In the genomic region with DNA sequence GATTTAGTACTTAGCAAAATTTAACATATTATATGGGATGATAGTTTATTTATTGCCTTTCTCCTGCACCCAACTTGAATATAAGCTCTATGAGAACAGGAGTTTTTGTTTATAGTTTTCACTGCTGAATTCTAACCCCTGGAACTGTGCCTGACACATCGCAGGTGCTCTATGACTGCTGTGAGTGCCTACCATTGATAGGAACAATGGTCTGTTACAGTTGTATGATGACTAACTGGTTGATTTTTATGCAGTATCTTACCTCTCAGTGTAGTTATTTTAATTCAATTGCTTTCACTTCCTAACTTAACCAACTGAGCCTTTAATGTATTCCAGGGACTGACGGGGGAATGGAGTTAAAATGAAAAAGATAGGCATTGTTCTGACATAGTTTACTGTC, we compare ENCODE assay signal across 27 cellular contexts.
"Had no signal": no experiment of that assay in that cellular context is flagged by ENCODE, and none has a peak within 500 bp of the region (broad histone marks: within the 10 kb centered on the region; RNA-seq: fewer than 3 reads in every experiment).

No MANE protein-coding gene starts in this region.

- DNase-seq: occipital lobe; ovary; posterior cingulate gyrus; psoas muscle; right cardiac atrium; right lobe of liver; sigmoid colon; small intestine; stimulated activated CD4-positive, alpha-beta T cell treated with anti-CD3 and anti-CD28 coated beads, Interleukin-15, amount 100 ng/mL, for 24 hours; stimulated activated CD4-positive, alpha-beta T cell treated with anti-CD3 and anti-CD28 coated beads, Interleukin-2, amount 100 ng/mL, for 24 hours; stimulated activated CD4-positive, alpha-beta T cell treated with anti-CD3 and anti-CD28 coated beads, Interleukin-2, amount 100 ng/mL, for 48 hours; stimulated activated CD4-positive, alpha-beta T cell treated with anti-CD3 and anti-CD28 coated beads, Interleukin-4, amount 100 ng/mL, for 24 hours; stimulated activated naive B cell treated with anti-CD40 and anti-IgM and Interleukin-4, amounts not matched to agents 10 μg/mL and 1 μg/mL and 100 μg/mL, for 72 hours; stimulated activated naive CD4-positive, alpha-beta T cell treated with Interleukin-2 at 50 U/mL for 16 hours; stomach; thyroid gland; trophoblast cell; upper lobe of left lung had no signal

- H3K9ac ChIP-seq: neural progenitor cell, parathyroid adenoma had no signal

- H3K9me3 Mint-ChIP-seq: nephron; neural progenitor cell; stimulated activated naive B cell treated with anti-CD40 and anti-IgM and Interleukin-4, amounts not matched to agents 10 μg/mL and 1 μg/mL and 100 μg/mL, for 72 hours; stimulated activated naive CD8-positive, alpha-beta T cell treated with anti-CD3 and anti-CD28 coated beads, Interleukin-15, Interleukin-2, amounts not matched to agents 100 ng/mL and 50 ng/mL, for 24 hours had no signal

- H3K79me2 ChIP-seq: parathyroid adenoma had no signal

- H3K4me2 ChIP-seq: neural progenitor cell had no signal

- H3K27me3 Mint-ChIP-seq: progenitor cell of endocrine pancreas; stimulated activated naive B cell treated with anti-CD40 and anti-IgM and Interleukin-4, amounts not matched to agents 10 μg/mL and 1 μg/mL and 100 μg/mL, for 72 hours; stimulated activated naive CD8-positive, alpha-beta T cell treated with anti-CD3 and anti-CD28 coated beads, Interleukin-15, Interleukin-2, amounts not matched to agents 100 ng/mL and 50 ng/mL, for 24 hours had no signal

- H3K9me3 ChIP-seq: ovary, psoas muscle, right lobe of liver, sigmoid colon, stomach, thoracic aorta, thyroid gland, tibial nerve, upper lobe of left lung, vagina had no signal

- H3K36me3 ChIP-seq: neural progenitor cell, ovary, right lobe of liver, sigmoid colon, stomach, thoracic aorta, thyroid gland, tibial nerve, upper lobe of left lung, vagina had no signal

- H3K27ac Mint-ChIP-seq: neural progenitor cell; progenitor cell of endocrine pancreas; stimulated activated effector memory CD8-positive, alpha-beta T cell treated with anti-CD3 and anti-CD28 coated beads, Interleukin-12 subunit alpha, Interleukin-12 subunit beta, amount 100 ng/mL, for 72 hours; stimulated activated naive B cell treated with anti-CD40 and anti-IgM and Interleukin-4, amounts not matched to agents 10 μg/mL and 1 μg/mL and 100 μg/mL, for 72 hours; stimulated activated naive CD8-positive, alpha-beta T cell treated with anti-CD3 and anti-CD28 coated beads, Interleukin-15, Interleukin-2, amounts not matched to agents 100 ng/mL and 50 ng/mL, for 24 hours had no signal

- H3K36me3 Mint-ChIP-seq: stimulated activated effector memory CD8-positive, alpha-beta T cell treated with anti-CD3 and anti-CD28 coated beads, Interleukin-12 subunit alpha, Interleukin-12 subunit beta, amount 100 ng/mL, for 72 hours had no signal

- H3K4me1 Mint-ChIP-seq: neural progenitor cell; stimulated activated effector memory CD8-positive, alpha-beta T cell treated with anti-CD3 and anti-CD28 coated beads, Interleukin-12 subunit alpha, Interleukin-12 subunit beta, amount 100 ng/mL, for 72 hours had no signal

- H2AFZ ChIP-seq: neural progenitor cell, parathyroid adenoma had no signal

- H3K4me3 ChIP-seq: neural progenitor cell, ovary, psoas muscle, right lobe of liver, sigmoid colon, stomach, thoracic aorta, thyroid gland, tibial nerve, upper lobe of left lung, vagina had no signal

- H3K27ac ChIP-seq: neural progenitor cell, ovary, parathyroid adenoma, psoas muscle, right lobe of liver, sigmoid colon, stomach, thoracic aorta, thyroid gland, tibial nerve, upper lobe of left lung, vagina had no signal

- H3K4me1 ChIP-seq: neural progenitor cell, parathyroid adenoma, psoas muscle, right lobe of liver, sigmoid colon, stomach, thyroid gland, tibial nerve, upper lobe of left lung, vagina had no signal

- H3K27me3 ChIP-seq: neural progenitor cell, ovary, right lobe of liver, sigmoid colon, stomach, thyroid gland, tibial nerve, upper lobe of left lung, vagina had no signal

- ATAC-seq: psoas muscle; right cardiac atrium; right lobe of liver; stimulated activated effector memory CD8-positive, alpha-beta T cell treated with anti-CD3 and anti-CD28 coated beads, Interleukin-12 subunit alpha, Interleukin-12 subunit beta, amount 100 ng/mL, for 72 hours; stimulated activated naive B cell treated with anti-CD40 and anti-IgM and Interleukin-4, amounts not matched to agents 10 μg/mL and 1 μg/mL and 100 μg/mL, for 72 hours had no signal

- H3K4me3 Mint-ChIP-seq: nephron; neural progenitor cell; stimulated activated effector memory CD8-positive, alpha-beta T cell treated with anti-CD3 and anti-CD28 coated beads, Interleukin-12 subunit alpha, Interleukin-12 subunit beta, amount 100 ng/mL, for 72 hours; stimulated activated naive B cell treated with anti-CD40 and anti-IgM and Interleukin-4, amounts not matched to agents 10 μg/mL and 1 μg/mL and 100 μg/mL, for 72 hours; stimulated activated naive CD8-positive, alpha-beta T cell treated with anti-CD3 and anti-CD28 coated beads, Interleukin-15, Interleukin-2, amounts not matched to agents 100 ng/mL and 50 ng/mL, for 24 hours had no signal
